Comparison of ENCODE assay signal across 7 cellular contexts in the genomic region with DNA sequence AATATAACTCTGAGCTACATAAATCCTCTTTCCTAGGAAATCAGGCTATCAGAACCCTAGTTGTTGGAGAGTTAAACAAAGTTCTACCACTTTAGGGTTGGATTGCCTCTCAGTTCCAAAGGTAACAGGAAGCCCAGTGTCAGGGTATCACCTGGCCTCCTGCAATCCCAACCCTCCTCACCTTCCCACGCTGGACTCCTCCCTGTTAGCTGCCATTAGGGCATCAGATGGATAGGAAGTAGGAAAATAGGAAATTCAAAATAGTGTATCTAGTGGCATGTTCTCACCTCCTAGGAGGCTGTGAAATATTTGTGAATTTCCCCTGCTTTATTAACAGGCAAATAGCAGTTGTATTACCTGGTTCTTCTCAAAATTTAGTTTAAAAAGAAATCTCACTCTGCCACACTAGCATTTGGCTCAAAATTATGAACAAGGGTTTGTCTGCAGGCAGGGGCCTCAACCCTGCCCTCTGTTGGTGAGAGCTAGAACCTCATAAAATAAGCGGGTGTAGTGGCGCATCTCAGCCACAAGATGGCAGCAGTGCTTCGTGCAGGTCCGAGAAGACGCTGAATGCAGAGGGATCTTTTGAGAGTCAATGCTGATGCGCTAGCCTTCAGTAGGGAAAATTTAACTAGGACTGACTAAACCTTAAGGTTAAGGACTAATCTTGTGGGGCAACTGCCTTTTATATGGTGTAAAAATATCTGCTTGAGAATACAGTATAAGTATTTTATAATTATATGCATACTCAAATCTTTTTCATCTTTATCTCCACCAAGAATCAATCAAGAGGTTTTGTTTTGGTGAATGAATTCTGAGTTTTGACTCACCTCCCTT.
DNase-seq lines count a peak whose midpoint lies in the region; ATAC-seq and TF ChIP-seq lines count a peak whose summit lies in the region.

No MANE protein-coding gene starts in this region.

- peaks cover 0 to 31% (median 23%) of the 10 kb centered on the region in 7 donors for H3K27me3 ChIP-seq in heart right ventricle

- H3K9me3 Mint-ChIP-seq in activated naive CD8-positive, alpha-beta T cell treated with anti-CD3 and anti-CD28 coated beads, Interleukin-2, amount 50 U/mL, for 24 hours, result no peaks in the 10 kb centered on the region

- H3K36me3 ChIP-seq in heart right ventricle, result no peaks in the 10 kb centered on the region

- H3K36me3 Mint-ChIP-seq in activated naive CD8-positive, alpha-beta T cell treated with anti-CD3 and anti-CD28 coated beads, Interleukin-2, amount 50 U/mL, for 24 hours (ENCODE audit: low read depth), result no peaks in the 10 kb centered on the region

- in situ Hi-C loops in GM13976 (cut with MboI; ENCODE audit: low sequenced_read_pairs, unreplicated experiment), result loop anchor here (10.0 to 25.0 kb wide), 2 partner anchors 763 to 925 kb away; no protein-coding TSS in a partner anchor

- WGBS in heart right ventricle, 2 donors, result 7% methylated on average over 7 of the region's 7 CpGs

- no peak overlapping the region for H3K4me3 Mint-ChIP-seq in activated naive CD8-positive, alpha-beta T cell treated with anti-CD3 and anti-CD28 coated beads, Interleukin-2, amount 50 U/mL, for 24 hours

- H3K4me3 ChIP-seq in heart right ventricle, result no peak overlapping the region

- DNase-seq in GM13976 (ENCODE audit: low spot score) (peak; percentile 74), NCI-H1417 (lab: John Stamatoyannopoulos, UW) (peak; percentile 65 to 85 (median 82)), SW 1271 (lab: John Stamatoyannopoulos, UW) (peak; percentile 31 to 64), heart right ventricle (peak; percentile 45 to 51), renal cortical epithelial cell (ENCODE audit: low read depth) (peak; percentile 63)
- peak; percentile 67 for DNase-seq in activated naive CD8-positive, alpha-beta T cell treated with anti-CD3 and anti-CD28 coated beads, Interleukin-2, amount 50 U/mL, for 24 hours

- H3K27ac ChIP-seq in heart right ventricle, result no peak overlapping the region

- peak; percentile 92 for ATAC-seq in HG02798 (IDR thresholded peaks at IDR 0.05; ENCODE audit: poor library complexity, unreplicated experiment)
- ATAC-seq in activated naive CD8-positive, alpha-beta T cell treated with anti-CD3 and anti-CD28 coated beads, Interleukin-2, amount 50 U/mL, for 24 hours, result peak; percentile 54
- ATAC-seq in heart right ventricle, result peak in 7 of 8 donors; percentile 58 to 84 (median 69)

- TF ChIP-seq CTCF in GM13976 (IDR thresholded peaks at IDR 0.05; ENCODE audit: borderline replicate concordance, control extremely low read depth, extremely low read depth, insufficient read depth, missing control alignments), result peak; percentile 100
- TF ChIP-seq CTCF in heart right ventricle (IDR thresholded peaks at IDR 0.05), result peak; percentile 100

- no peaks in the 10 kb centered on the region for H3K9me3 ChIP-seq in heart right ventricle

- no peaks in the 10 kb centered on the region for H3K4me1 ChIP-seq in heart right ventricle

- H3K27ac Mint-ChIP-seq in activated naive CD8-positive, alpha-beta T cell treated with anti-CD3 and anti-CD28 coated beads, Interleukin-2, amount 50 U/mL, for 24 hours, result no peak overlapping the region

- intact Hi-C loops in heart right ventricle (cut with DNase I), result loop anchor here (2.0 to 10.0 kb wide), 11 partner anchors 713 to 915 kb away; no protein-coding TSS in a partner anchor

- H3K27me3 Mint-ChIP-seq in activated naive CD8-positive, alpha-beta T cell treated with anti-CD3 and anti-CD28 coated beads, Interleukin-2, amount 50 U/mL, for 24 hours, result peaks cover 7% of the 10 kb centered on the region

- H3K4me1 Mint-ChIP-seq in activated naive CD8-positive, alpha-beta T cell treated with anti-CD3 and anti-CD28 coated beads, Interleukin-2, amount 50 U/mL, for 24 hours, result no peaks in the 10 kb centered on the region
